17 cellular contexts compared by ENCODE assay signal in genomic region chr6:146788115-146788514, GRCh38.
"Had no signal": no experiment of that assay in that cellular context is flagged by ENCODE, and none has a peak within 500 bp of the region (broad histone marks: within the 10 kb centered on the region; RNA-seq: fewer than 3 reads in every experiment).

No MANE protein-coding gene starts in this region.

- H3K27me3 Mint-ChIP-seq: activated B cell treated with CpG ODN at 0.5 μM for 24 hours; natural killer cell treated with Interleukin-12 subunit alpha and Interleukin-12 subunit beta and Interleukin-15 and Interleukin-18, amount 100 ng/mL, for 72 hours; stimulated activated naive CD8-positive, alpha-beta T cell treated with anti-CD3 and anti-CD28 coated beads, Interleukin-15, amount 100 ng/mL, for 72 hours had no signal

- DNase-seq: activated B cell treated with CpG ODN at 0.5 μM for 24 hours; activated CD4-positive, alpha-beta T cell treated with anti-CD3 and anti-CD28 coated beads, Interleukin-2, amount 50 U/mL, for 1 hour; activated naive CD4-positive, alpha-beta T cell treated with anti-CD3 and anti-CD28 coated beads, Interleukin-2, amount 50 U/mL, for 16 hours; caudate nucleus; foreskin keratinocyte; glutamatergic neuron; hypothalamus; kidney; left ventricle myocardium superior; occipital lobe; right cardiac atrium; spleen; stimulated activated naive CD8-positive, alpha-beta T cell treated with anti-CD3 and anti-CD28 coated beads, Interleukin-15, amount 100 ng/mL, for 72 hours; upper lobe of left lung had no signal

- H3K27ac Mint-ChIP-seq: activated B cell treated with CpG ODN at 0.5 μM for 24 hours; memory B cell; natural killer cell treated with Interleukin-12 subunit alpha and Interleukin-12 subunit beta and Interleukin-15 and Interleukin-18, amount 100 ng/mL, for 72 hours; progenitor cell of endocrine pancreas; stimulated activated naive CD8-positive, alpha-beta T cell treated with anti-CD3 and anti-CD28 coated beads, Interleukin-15, amount 100 ng/mL, for 72 hours had no signal

- ATAC-seq: foreskin keratinocyte; left ventricle myocardium superior; natural killer cell treated with Interleukin-12 subunit alpha and Interleukin-12 subunit beta and Interleukin-15 and Interleukin-18, amount 100 ng/mL, for 72 hours; right cardiac atrium; stimulated activated naive CD8-positive, alpha-beta T cell treated with anti-CD3 and anti-CD28 coated beads, Interleukin-15, amount 100 ng/mL, for 72 hours had no signal

- H3K4me1 Mint-ChIP-seq: activated B cell treated with CpG ODN at 0.5 μM for 24 hours, memory B cell had no signal

- H3K4me3 Mint-ChIP-seq: activated B cell treated with CpG ODN at 0.5 μM for 24 hours; memory B cell; natural killer cell treated with Interleukin-12 subunit alpha and Interleukin-12 subunit beta and Interleukin-15 and Interleukin-18, amount 100 ng/mL, for 72 hours; stimulated activated naive CD8-positive, alpha-beta T cell treated with anti-CD3 and anti-CD28 coated beads, Interleukin-15, amount 100 ng/mL, for 72 hours had no signal

- H3K36me3 Mint-ChIP-seq: memory B cell; natural killer cell treated with Interleukin-12 subunit alpha and Interleukin-12 subunit beta and Interleukin-15 and Interleukin-18, amount 100 ng/mL, for 72 hours had no signal

- H3K4me3 ChIP-seq: spleen, upper lobe of left lung had no signal
